Comparison of ENCODE assay signal across 14 cellular contexts in the genomic region with DNA sequence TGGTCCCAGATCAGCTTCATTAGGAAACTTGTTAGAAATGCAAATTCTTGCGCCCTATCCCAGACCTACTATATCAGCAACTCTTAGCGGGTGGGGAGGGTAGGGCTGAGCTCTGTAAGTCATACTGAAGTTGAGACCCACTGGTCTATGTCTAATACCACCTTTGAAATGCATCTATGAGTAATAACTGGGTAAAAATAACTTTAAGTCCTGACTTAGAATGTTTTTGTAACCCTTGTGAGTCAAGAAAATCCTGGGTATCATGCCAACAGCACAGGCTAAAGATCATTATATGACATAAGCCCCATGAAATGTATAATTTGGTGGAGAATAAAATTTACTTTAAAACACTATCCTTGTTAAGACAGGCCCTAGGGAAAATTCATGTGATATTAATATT. TPM values are rescaled to one million over a fixed set of nuclear protein-coding genes. Genes with fewer than 3 reads are reported as not detected.
DNase-seq lines count a peak whose midpoint lies in the region; ATAC-seq and TF ChIP-seq lines count a peak whose summit lies in the region.
"Had no signal": no experiment of that assay in that cellular context is flagged by ENCODE, and none has a peak within 500 bp of the region (broad histone marks: within the 10 kb centered on the region; RNA-seq: fewer than 3 reads in every experiment).

No MANE protein-coding gene starts in this region.

- in situ Hi-C loops in G401 (cut with HindIII; ENCODE audit: low sequenced_read_pairs) = no loop called here

- DNase-seq in Daoy (ENCODE audit: low read depth) (peak; percentile 75), RWPE2 (ENCODE audit: low spot score) (no peak), epithelial cell of proximal tubule (ENCODE audit: low read depth) (peak; percentile 52), psoas muscle (no peak), G401 (ENCODE audit: low spot score) (no peak), heart left ventricle (no peak), NCI-H1105 treated with DMSO at 0.1 percent for 48 hours (lab: John Stamatoyannopoulos, UW) (no peak)
- DNase-seq: activated CD8-positive, alpha-beta memory T cell treated with anti-CD3 and anti-CD28 coated beads, Interleukin-2, amount 10 ng/mL, durations not matched to agents 7 days and 5 days; endodermal cell; Karpas-422; naive thymus-derived CD8-positive, alpha-beta T cell; stimulated activated CD4-positive, alpha-beta T cell treated with anti-CD3 and anti-CD28 coated beads, Interleukin-12 subunit alpha, Interleukin-12 subunit beta, amount 100 ng/mL, for 4 hours had no signal

- intact Hi-C loops in psoas muscle (cut with DNase I) (no loop called here), heart left ventricle (cut with DNase I) (no loop called here)

- 96 to 99% (median 96%) methylated on average over 2 of the region's 2 CpGs for WGBS in psoas muscle, 3 donors
- WGBS in heart left ventricle, 4 donors = 86 to 97% (median 97%) methylated on average over 2 of the region's 2 CpGs

- no peak for TF ChIP-seq POLR2A in heart left ventricle (IDR thresholded peaks at IDR 0.05)

- no peak for TF ChIP-seq CTCF in RWPE2 (IDR thresholded peaks at IDR 0.05; ENCODE audit: poor library complexity, severe bottlenecking)
- TF ChIP-seq CTCF in epithelial cell of proximal tubule (conservative IDR thresholded peaks at IDR 0.05; ENCODE audit: low read depth, low read length) = no peak
- TF ChIP-seq CTCF in psoas muscle (IDR thresholded peaks at IDR 0.05) = no peak
- TF ChIP-seq CTCF in heart left ventricle (IDR thresholded peaks at IDR 0.05) = no peak

- ATAC-seq in RWPE2 (ENCODE audit: low read depth) (peak; percentile 67), psoas muscle (peak; percentile 58 to 88 (median 82)), GM19328 (IDR thresholded peaks at IDR 0.05; ENCODE audit: unreplicated experiment) (no peak), heart left ventricle (no peak)
- ATAC-seq: activated CD8-positive, alpha-beta memory T cell treated with anti-CD3 and anti-CD28 coated beads, Interleukin-2, amount 10 ng/mL, durations not matched to agents 7 days and 5 days; naive thymus-derived CD8-positive, alpha-beta T cell had no signal

- H3K36me3 ChIP-seq in RWPE2 (ENCODE audit: low read depth) = peaks cover 78% of the 10 kb centered on the region
- H3K36me3 ChIP-seq in psoas muscle (ENCODE audit: insufficient read depth in 1 of 2, low read depth in 1 of 2) = peaks cover 4 to 93% of the 10 kb centered on the region in 2 donors
- H3K36me3 ChIP-seq in heart left ventricle = peaks cover 0 to 97% (median 70%) of the 10 kb centered on the region in 9 donors

- H3K27ac ChIP-seq in RWPE2 (ENCODE audit: poor library complexity, severe bottlenecking) (no peak overlapping the region), psoas muscle (no peak overlapping the region), heart left ventricle (no peak overlapping the region)
- H3K27ac ChIP-seq: PC-9 had no signal

- H3K27me3 ChIP-seq in RWPE2 (ENCODE audit: insufficient read depth, poor library complexity, severe bottlenecking) (no peaks in the 10 kb centered on the region), psoas muscle (ENCODE audit: insufficient read depth in 3 of 3, low read length in 2 of 3) (no peaks in the 10 kb centered on the region), heart left ventricle (no peaks in the 10 kb centered on the region)

- no peaks in the 10 kb centered on the region for H3K9me3 ChIP-seq in RWPE2 (ENCODE audit: severe bottlenecking)
- no peaks in the 10 kb centered on the region for H3K9me3 ChIP-seq in psoas muscle
- no peaks in the 10 kb centered on the region for H3K9me3 ChIP-seq in heart left ventricle

- H3K4me1 ChIP-seq in RWPE2 (ENCODE audit: insufficient read depth, poor library complexity, severe bottlenecking) = no peaks in the 10 kb centered on the region
- no peaks in the 10 kb centered on the region for H3K4me1 ChIP-seq in psoas muscle
- peaks cover 0 to 5% (median 0%) of the 10 kb centered on the region in 12 donors for H3K4me1 ChIP-seq in heart left ventricle

- H3K4me3 ChIP-seq in RWPE2 (ENCODE audit: severe bottlenecking) (no peak overlapping the region), epithelial cell of proximal tubule (ENCODE audit: low read depth, low read length) (no peak overlapping the region), psoas muscle (no peak overlapping the region), heart left ventricle (no peak overlapping the region)
- H3K4me3 ChIP-seq: PC-9 had no signal

RNA-seq across cellular contexts. Expression of a gene that starts 41.4 kb away (rescaled TPM):
- 70.6 and 102 TPM in 2 replicates for total RNA-seq in Daoy (2014; rRNA removed; shearing (Covaris generic))
- total RNA-seq in epithelial cell of proximal tubule = 31.8 and 45.9 TPM in 2 replicates
- total RNA-seq in psoas muscle = 10 to 100 TPM; 17.1 to 21.4 (median 18.8) TPM
- 1 to 10 TPM; 5.5 to 7.1 (median 6.2) TPM for polyA plus RNA-seq in psoas muscle
- total RNA-seq in G401 (2014; rRNA removed; shearing (Covaris generic)) = 4.1 and 6.7 TPM in 2 replicates
- total RNA-seq in heart left ventricle = 10 to 100 TPM in 8 of 9 donors, 1 to 10 TPM in 1; 9.6 to 24.5 (median 12.5) TPM
- 1 to 10 TPM; 3.4 to 7.6 TPM for polyA plus RNA-seq in heart left ventricle

RNA-seq across cellular contexts. Expression of a gene that starts 51.7 kb away (rescaled TPM):
- total RNA-seq in Daoy (2014; rRNA removed; shearing (Covaris generic)) = 21.3 and 26.8 TPM in 2 replicates
- total RNA-seq in epithelial cell of proximal tubule (11.3 and 11.5 TPM in 2 replicates), psoas muscle (10 to 100 TPM; 20.8 to 31.1 (median 23.3) TPM), heart left ventricle (10 to 100 TPM; 15.8 to 33.0 (median 22.2) TPM)
- polyA plus RNA-seq in psoas muscle (10 to 100 TPM; 15.1 to 19.1 (median 18.0) TPM), heart left ventricle (10 to 100 TPM; 18.6 to 19.5 TPM)
- 29.3 and 29.4 TPM in 2 replicates for total RNA-seq in G401 (2014; rRNA removed; shearing (Covaris generic))

RNA-seq across cellular contexts. Expression of a gene that starts 51.8 kb away (rescaled TPM):
- total RNA-seq in Daoy (2014; rRNA removed; shearing (Covaris generic)) = 130 and 161 TPM in 2 replicates
- total RNA-seq in epithelial cell of proximal tubule (47.3 and 64.2 TPM in 2 replicates), psoas muscle (10 to 100 TPM; 31.7 to 76.6 (median 64.9) TPM), heart left ventricle (10 to 100 TPM; 17.4 to 31.5 (median 25.3) TPM)
- polyA plus RNA-seq in psoas muscle (100 to 1,000 TPM in 1 of 3 donors, 10 to 100 TPM in 2; 68.9 to 124 (median 77.1) TPM), heart left ventricle (10 to 100 TPM; 34.6 to 50.9 TPM)
- 41.3 and 63.4 TPM in 2 replicates for total RNA-seq in G401 (2014; rRNA removed; shearing (Covaris generic))

Comparison
In these comparisons a context has a peak if more than half of its experiments do, and no peak if none do; other contexts are left out.
1. DNase-seq: peak in Daoy (single experiment) and epithelial cell of proximal tubule (single experiment); none in RWPE2 (single experiment), psoas muscle (0 of 2), G401 (single experiment), heart left ventricle (0 of 5) and NCI-H1105 treated with DMSO at 0.1 percent for 48 hours (single experiment).
2. ATAC-seq: peak in RWPE2 (single experiment) and psoas muscle (4 of 4); none in GM19328 (single experiment) and heart left ventricle (0 of 4).